In the genomic region with DNA sequence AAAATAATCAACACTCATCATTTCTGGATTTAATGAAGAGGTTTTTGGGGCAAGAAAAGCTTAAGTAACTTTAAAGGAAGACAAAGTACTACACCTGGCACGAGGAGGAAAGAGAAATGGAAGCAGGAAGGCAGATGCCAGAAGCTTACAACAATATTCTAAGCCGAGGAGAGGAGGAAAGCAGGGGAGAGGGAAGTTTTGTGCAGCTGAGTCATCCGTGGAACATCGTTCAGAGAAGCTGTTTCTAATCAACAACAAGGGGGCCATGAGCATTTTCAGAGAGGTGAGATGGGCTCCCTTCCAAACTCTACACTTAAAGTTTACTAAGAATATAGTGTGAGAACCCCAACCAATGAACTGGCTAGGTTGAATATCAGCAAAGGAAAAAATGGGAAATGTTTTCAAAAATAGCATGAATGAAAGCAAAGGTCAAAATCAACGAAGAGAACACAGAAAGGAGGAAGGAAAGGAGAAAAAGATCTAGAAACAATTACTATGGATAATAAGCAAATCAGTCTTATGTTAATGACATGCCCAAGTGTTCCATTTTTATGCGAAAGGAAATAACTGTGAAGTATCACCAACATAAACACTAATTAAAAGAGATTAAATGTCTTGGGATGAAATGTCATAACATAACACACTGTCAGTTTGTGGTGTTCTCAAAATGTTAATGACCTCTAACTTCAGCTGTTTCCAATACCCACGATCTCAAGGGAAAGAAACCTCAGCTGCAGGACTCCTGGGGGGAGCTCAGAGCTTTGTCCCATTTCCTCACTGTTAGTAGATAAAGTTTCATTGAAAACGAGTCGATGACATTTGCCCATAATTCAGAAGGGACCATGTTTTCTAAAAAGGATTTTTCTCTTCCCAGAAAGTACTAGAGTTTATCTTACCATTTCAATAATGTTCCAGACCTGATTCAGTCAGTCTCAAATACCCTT, we compare ENCODE assay signal across 13 cellular contexts.
A peak's percentile ranks its signal among the peaks of the same experiment; 100 is the strongest.
DNase-seq lines count a peak whose midpoint lies in the region; ATAC-seq and TF ChIP-seq lines count a peak whose summit lies in the region.
"Had no signal": no experiment of that assay in that cellular context is flagged by ENCODE, and none has a peak within 500 bp of the region (broad histone marks: within the 10 kb centered on the region; RNA-seq: fewer than 3 reads in every experiment).

No MANE protein-coding gene starts in this region.

- POLR2A ChIA-PET in Caco-2 (lab: Charles Lee) = no interaction called here

- no peak for TF ChIP-seq CTCF in mesothelial cell of epicardium (IDR thresholded peaks at IDR 0.05; ENCODE audit: unreplicated experiment)
- TF ChIP-seq CTCF in progenitor cell of endocrine pancreas (IDR thresholded peaks at IDR 0.05; ENCODE audit: unreplicated experiment) = no peak
- no peak for TF ChIP-seq CTCF in Caco-2 (IDR thresholded peaks at IDR 0.05; ENCODE audit: insufficient read depth in 1 of 2, low read depth in 1 of 2, low read length in 1 of 2, severe bottlenecking in 1 of 2, unreplicated experiment in 1 of 2)

- ATAC-seq in HG03095 (IDR thresholded peaks at IDR 0.05; ENCODE audit: unreplicated experiment) = no peak
- ATAC-seq: activated T-cell treated with anti-CD3 and anti-CD28 coated beads, Interleukin-2, amount 50 U/mL, for 72 hours had no signal

- no TSS peak for BruUV-seq in Caco-2 (replicated peaks; lab: Mats Ljungman, UMichigan)

- CTCF ChIA-PET in Caco-2 (lab: Charles Lee) = no interaction called here

- H3K36me3 ChIP-seq in Caco-2 (ENCODE audit: control insufficient read depth, insufficient read depth, low read length) = no peaks in the 10 kb centered on the region
- H3K36me3 ChIP-seq: HAP-1 had no signal

- H3K4me3 ChIP-seq in Caco-2 (ENCODE audit: low read depth, low read length) = no peak overlapping the region
- H3K4me3 ChIP-seq: HAP-1 had no signal

- H3K4me3 Mint-ChIP-seq in mesothelial cell of epicardium (no peak overlapping the region), progenitor cell of endocrine pancreas (ENCODE audit: low read depth) (no peak overlapping the region), Caco-2 (ENCODE audit: unreplicated experiment) (no peak overlapping the region)
- H3K4me3 Mint-ChIP-seq: activated T-cell treated with anti-CD3 and anti-CD28 coated beads, Interleukin-2, amount 50 U/mL, for 72 hours; central memory CD8-positive, alpha-beta T cell had no signal

- H3K36me3 Mint-ChIP-seq in mesothelial cell of epicardium = no peaks in the 10 kb centered on the region
- no peaks in the 10 kb centered on the region for H3K36me3 Mint-ChIP-seq in progenitor cell of endocrine pancreas (ENCODE audit: insufficient read depth)
- no peaks in the 10 kb centered on the region for H3K36me3 Mint-ChIP-seq in Caco-2 (ENCODE audit: insufficient read depth, unreplicated experiment)

- no peaks in the 10 kb centered on the region for H3K4me1 ChIP-seq in Caco-2
- H3K4me1 ChIP-seq: HAP-1 had no signal

- H3K27ac Mint-ChIP-seq in mesothelial cell of epicardium = peak overlapping the region; percentile 17
- no peak overlapping the region for H3K27ac Mint-ChIP-seq in progenitor cell of endocrine pancreas
- no peak overlapping the region for H3K27ac Mint-ChIP-seq in Caco-2 (ENCODE audit: unreplicated experiment)
- H3K27ac Mint-ChIP-seq: activated T-cell treated with anti-CD3 and anti-CD28 coated beads, Interleukin-2, amount 50 U/mL, for 72 hours had no signal

- H3K9me3 Mint-ChIP-seq in mesothelial cell of epicardium = peaks cover 4% of the 10 kb centered on the region
- peaks cover 7% of the 10 kb centered on the region for H3K9me3 Mint-ChIP-seq in progenitor cell of endocrine pancreas (ENCODE audit: low read depth)
- H3K9me3 Mint-ChIP-seq in Caco-2 (ENCODE audit: unreplicated experiment) = no peaks in the 10 kb centered on the region
- H3K9me3 Mint-ChIP-seq: activated T-cell treated with anti-CD3 and anti-CD28 coated beads, Interleukin-2, amount 50 U/mL, for 72 hours; central memory CD8-positive, alpha-beta T cell had no signal

- peaks cover 5% of the 10 kb centered on the region for H3K4me1 Mint-ChIP-seq in mesothelial cell of epicardium
- peaks cover 3% of the 10 kb centered on the region for H3K4me1 Mint-ChIP-seq in progenitor cell of endocrine pancreas (ENCODE audit: low read depth)
- H3K4me1 Mint-ChIP-seq in Caco-2 (ENCODE audit: low read depth, unreplicated experiment) = no peaks in the 10 kb centered on the region
- H3K4me1 Mint-ChIP-seq: central memory CD8-positive, alpha-beta T cell had no signal

- intact Hi-C loops in Caco-2 (cut with micrococcal nuclease; ENCODE audit: unreplicated experiment) = no loop called here

- H3K27me3 Mint-ChIP-seq in mesothelial cell of epicardium (ENCODE audit: low read depth) (no peaks in the 10 kb centered on the region), progenitor cell of endocrine pancreas (no peaks in the 10 kb centered on the region), Caco-2 (ENCODE audit: insufficient read depth, unreplicated experiment) (no peaks in the 10 kb centered on the region)
- H3K27me3 Mint-ChIP-seq: central memory CD8-positive, alpha-beta T cell had no signal

- no peaks in the 10 kb centered on the region for H3K9me3 ChIP-seq in Caco-2
- H3K9me3 ChIP-seq: HAP-1 had no signal

- no peaks in the 10 kb centered on the region for H3K27me3 ChIP-seq in Caco-2 (replicated peaks; ENCODE audit: control insufficient read depth, insufficient read depth, low read length)

- peak; percentile 51 for DNase-seq in AG08395 (ENCODE audit: low spot score)
- peak; percentile 69 for DNase-seq in M059J (ENCODE audit: low read depth)
- peak; percentile 91 for DNase-seq in brain pericyte (ENCODE audit: low read depth, low spot score)
- DNase-seq in mesothelial cell of epicardium (ENCODE audit: low spot score in 2 of 2, unreplicated experiment in 2 of 2) = no peak
- no peak for DNase-seq in progenitor cell of endocrine pancreas (ENCODE audit: low spot score, unreplicated experiment)
- DNase-seq in Caco-2 = no peak
- no peak for DNase-seq in COR-L47 (lab: John Stamatoyannopoulos, UW)
- DNase-seq: activated CD4-positive, CD25-positive, alpha-beta regulatory T cell treated with anti-CD3 and anti-CD28 coated beads, Interleukin-2, amount 50 U/mL, for 72 hours; activated T-cell treated with anti-CD3 and anti-CD28 coated beads, Interleukin-2, amount 50 U/mL, for 72 hours; NCI-H446 treated with DMSO at 0.1 percent for 48 hours had no signal

Comparison
In these comparisons a context has a peak if more than half of its experiments do, and no peak if none do; other contexts are left out.
1. DNase-seq: peak in AG08395 (single experiment), M059J (single experiment) and brain pericyte (single experiment); none in mesothelial cell of epicardium (0 of 2), progenitor cell of endocrine pancreas (single experiment), Caco-2 (0 of 2) and COR-L47 (single experiment).